Comparison of ENCODE assay signal across 18 cellular contexts in the genomic region with DNA sequence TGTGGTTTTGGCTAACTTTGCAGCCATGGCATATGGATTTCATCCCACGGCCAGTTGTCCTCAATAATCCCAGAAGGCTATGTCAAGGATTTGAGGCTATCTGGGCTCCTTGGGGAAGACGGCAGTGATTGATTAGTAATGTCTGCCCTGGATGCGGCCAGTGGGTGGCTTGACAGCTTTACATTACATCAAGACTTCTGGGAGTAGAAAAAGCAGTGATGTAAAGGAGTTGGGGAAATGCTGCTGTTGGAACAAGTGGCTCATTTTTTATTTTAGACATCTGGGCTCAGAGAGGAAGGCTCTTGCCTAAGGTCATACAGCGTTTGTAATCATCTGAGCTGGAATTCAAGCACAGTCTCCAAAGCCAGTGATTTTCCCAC.
DNase-seq lines count a peak whose midpoint lies in the region; ATAC-seq and TF ChIP-seq lines count a peak whose summit lies in the region.
"Had no signal": no experiment of that assay in that cellular context is flagged by ENCODE, and none has a peak within 500 bp of the region (broad histone marks: within the 10 kb centered on the region; RNA-seq: fewer than 3 reads in every experiment).

No MANE protein-coding gene starts in this region.

- H3K27me3 ChIP-seq in gastroesophageal sphincter = no peaks in the 10 kb centered on the region
- no peaks in the 10 kb centered on the region for H3K27me3 ChIP-seq in ovary
- no peaks in the 10 kb centered on the region for H3K27me3 ChIP-seq in upper lobe of right lung
- H3K27me3 ChIP-seq: Peyer's patch, tibial nerve had no signal

- WGBS in gastroesophageal sphincter (ENCODE audit: low coverage in 1 of 2), 2 donors = 52 to 57% methylated on average over 4 of the region's 4 CpGs
- WGBS in ovary, 3 donors = 80 to 82% (median 82%) methylated on average over 4 of the region's 4 CpGs

- H3K36me3 ChIP-seq in gastroesophageal sphincter = peaks cover 0 to 97% of the 10 kb centered on the region in 2 donors
- no peaks in the 10 kb centered on the region for H3K36me3 ChIP-seq in ovary
- H3K36me3 ChIP-seq in upper lobe of right lung = peaks cover 38% of the 10 kb centered on the region

- no peak for DNase-seq in activated naive CD8-positive, alpha-beta T cell treated with anti-CD3 and anti-CD28 coated beads for 36 hours
- DNase-seq in ovary (no peak), upper lobe of right lung (no peak), DMS 273 treated with DMSO at 0.1 percent for 48 hours (lab: John Stamatoyannopoulos, UW) (no peak)
- no peak for DNase-seq in activated T-cell treated with anti-CD3 and anti-CD28 coated beads, Interleukin-2, amount 50 U/mL, for 1 hour
- no peak for DNase-seq in stimulated activated effector memory CD8-positive, alpha-beta T cell treated with anti-CD3 and anti-CD28 coated beads, Interleukin-12 subunit alpha, Interleukin-12 subunit beta, amount 100 ng/mL, for 72 hours (ENCODE audit: low spot score in 2 of 2)
- DNase-seq: activated T-cell treated with anti-CD3 and anti-CD28 coated beads, Interleukin-2, amount 50 U/mL, for 48 hours; DMS79; NCI-H1092; NCI-H82; Peyer's patch; right cardiac atrium; stimulated activated CD4-positive, alpha-beta T cell treated with anti-CD3 and anti-CD28 coated beads, Interleukin-2, amount 100 ng/mL, for 24 hours had no signal

- H3K27ac Mint-ChIP-seq in activated naive CD8-positive, alpha-beta T cell = peak overlapping the region; percentile 58
- H3K27ac Mint-ChIP-seq in activated naive CD8-positive, alpha-beta T cell treated with anti-CD3 and anti-CD28 coated beads for 36 hours = no peak overlapping the region
- H3K27ac Mint-ChIP-seq in stimulated activated effector memory CD8-positive, alpha-beta T cell treated with anti-CD3 and anti-CD28 coated beads, Interleukin-12 subunit alpha, Interleukin-12 subunit beta, amount 100 ng/mL, for 72 hours = no peak overlapping the region

- TF ChIP-seq CTCF in gastroesophageal sphincter (IDR thresholded peaks at IDR 0.05) (no peak), ovary (IDR thresholded peaks at IDR 0.05) (no peak), upper lobe of right lung (IDR thresholded peaks at IDR 0.05) (no peak)

- TF ChIP-seq POLR2A in gastroesophageal sphincter (IDR thresholded peaks at IDR 0.05) = no peak
- TF ChIP-seq POLR2A in ovary (IDR thresholded peaks at IDR 0.05) = no peak

- no peaks in the 10 kb centered on the region for H3K27me3 Mint-ChIP-seq in activated naive CD8-positive, alpha-beta T cell
- no peaks in the 10 kb centered on the region for H3K27me3 Mint-ChIP-seq in activated naive CD8-positive, alpha-beta T cell treated with anti-CD3 and anti-CD28 coated beads for 36 hours

- H3K27ac ChIP-seq in gastroesophageal sphincter = peak overlapping the region in 3 of 4 donors; percentile 54 to 71 (median 62)
- peak overlapping the region; percentile 27 to 85 for H3K27ac ChIP-seq in ovary
- H3K27ac ChIP-seq in upper lobe of right lung = peak overlapping the region; percentile 19

- peaks cover 52% of the 10 kb centered on the region for H3K4me1 Mint-ChIP-seq in activated naive CD8-positive, alpha-beta T cell (ENCODE audit: low read depth)
- peaks cover 50% of the 10 kb centered on the region for H3K4me1 Mint-ChIP-seq in activated naive CD8-positive, alpha-beta T cell treated with anti-CD3 and anti-CD28 coated beads for 36 hours
- H3K4me1 Mint-ChIP-seq in stimulated activated effector memory CD8-positive, alpha-beta T cell treated with anti-CD3 and anti-CD28 coated beads, Interleukin-12 subunit alpha, Interleukin-12 subunit beta, amount 100 ng/mL, for 72 hours = peaks cover 7% of the 10 kb centered on the region
- H3K4me1 Mint-ChIP-seq: CD14-positive monocyte had no signal

- H3K36me3 Mint-ChIP-seq in activated naive CD8-positive, alpha-beta T cell = peaks cover 27% of the 10 kb centered on the region
- peaks cover 22% of the 10 kb centered on the region for H3K36me3 Mint-ChIP-seq in activated naive CD8-positive, alpha-beta T cell treated with anti-CD3 and anti-CD28 coated beads for 36 hours
- H3K36me3 Mint-ChIP-seq in stimulated activated effector memory CD8-positive, alpha-beta T cell treated with anti-CD3 and anti-CD28 coated beads, Interleukin-12 subunit alpha, Interleukin-12 subunit beta, amount 100 ng/mL, for 72 hours = peaks cover 17% of the 10 kb centered on the region

- TF ChIP-seq EP300 in gastroesophageal sphincter (IDR thresholded peaks at IDR 0.05) = no peak
- TF ChIP-seq EP300 in ovary (IDR thresholded peaks at IDR 0.05) = no peak

- H3K9me3 Mint-ChIP-seq in activated naive CD8-positive, alpha-beta T cell (ENCODE audit: low read depth) = no peaks in the 10 kb centered on the region
- peaks cover 3% of the 10 kb centered on the region for H3K9me3 Mint-ChIP-seq in activated naive CD8-positive, alpha-beta T cell treated with anti-CD3 and anti-CD28 coated beads for 36 hours
- no peaks in the 10 kb centered on the region for H3K9me3 Mint-ChIP-seq in stimulated activated effector memory CD8-positive, alpha-beta T cell treated with anti-CD3 and anti-CD28 coated beads, Interleukin-12 subunit alpha, Interleukin-12 subunit beta, amount 100 ng/mL, for 72 hours
- H3K9me3 Mint-ChIP-seq: CD14-positive monocyte, neural crest cell had no signal

- ATAC-seq in gastroesophageal sphincter (peak; percentile 40), upper lobe of right lung (no peak)
- ATAC-seq in stimulated activated effector memory CD8-positive, alpha-beta T cell treated with anti-CD3 and anti-CD28 coated beads, Interleukin-12 subunit alpha, Interleukin-12 subunit beta, amount 100 ng/mL, for 72 hours = no peak
- ATAC-seq: right cardiac atrium had no signal

- H3K4me1 ChIP-seq in gastroesophageal sphincter (peaks cover 0 to 48% (median 15%) of the 10 kb centered on the region in 3 donors), ovary (ENCODE audit: insufficient read depth) (peaks cover 17% of the 10 kb centered on the region), upper lobe of right lung (no peaks in the 10 kb centered on the region)
- H3K4me1 ChIP-seq: Peyer's patch had no signal

- H3K4me3 Mint-ChIP-seq in activated naive CD8-positive, alpha-beta T cell = peak overlapping the region; percentile 32
- no peak overlapping the region for H3K4me3 Mint-ChIP-seq in activated naive CD8-positive, alpha-beta T cell treated with anti-CD3 and anti-CD28 coated beads for 36 hours
- no peak overlapping the region for H3K4me3 Mint-ChIP-seq in stimulated activated effector memory CD8-positive, alpha-beta T cell treated with anti-CD3 and anti-CD28 coated beads, Interleukin-12 subunit alpha, Interleukin-12 subunit beta, amount 100 ng/mL, for 72 hours
- H3K4me3 Mint-ChIP-seq: CD14-positive monocyte, neural crest cell had no signal

- intact Hi-C loops in ovary (cut with DNase I) = loop anchor here in 2 of 4 donors (10.0 kb wide), 2 partner anchors 88 to 98 kb away; a partner anchor contains a TSS
- intact Hi-C loops in upper lobe of right lung (cut with DNase I) = no loop called here

- H3K9me3 ChIP-seq in gastroesophageal sphincter = no peaks in the 10 kb centered on the region
- H3K9me3 ChIP-seq in ovary = no peaks in the 10 kb centered on the region
- H3K9me3 ChIP-seq in upper lobe of right lung = no peaks in the 10 kb centered on the region
- H3K9me3 ChIP-seq: Peyer's patch, tibial nerve had no signal

- H3K4me3 ChIP-seq in gastroesophageal sphincter = no peak overlapping the region
- no peak overlapping the region for H3K4me3 ChIP-seq in ovary
- H3K4me3 ChIP-seq in upper lobe of right lung = no peak overlapping the region
- H3K4me3 ChIP-seq: Peyer's patch, tibial nerve had no signal
